In genomic region chr15:65287515-65287845, GRCh38 we compare ENCODE assay signal across 1 cellular context.
TF ChIP-seq lines count a peak whose summit lies in the region.

No MANE protein-coding gene starts in this region.

TF ChIP-seq in IMR-90, 13 proteins besides CTCF, POLR2A, EP300 and RAD21:
- no peak for TF ChIP-seq BHLHE40 (IDR thresholded peaks at IDR 0.05; ENCODE audit: low read depth, low read length)
- no peak for TF ChIP-seq MAFK (IDR thresholded peaks at IDR 0.05; ENCODE audit: low read depth, low read length)
- TF ChIP-seq RCOR1 (IDR thresholded peaks at IDR 0.05; ENCODE audit: insufficient replicate concordance, low read length), result no peak
- TF ChIP-seq RFX5 (IDR thresholded peaks at IDR 0.05; ENCODE audit: low read depth, low read length), result no peak
TF ChIP-seq in IMR-90: peak in this region for 0.
